ENCODE assay signal across 8 cellular contexts in the genomic region with DNA sequence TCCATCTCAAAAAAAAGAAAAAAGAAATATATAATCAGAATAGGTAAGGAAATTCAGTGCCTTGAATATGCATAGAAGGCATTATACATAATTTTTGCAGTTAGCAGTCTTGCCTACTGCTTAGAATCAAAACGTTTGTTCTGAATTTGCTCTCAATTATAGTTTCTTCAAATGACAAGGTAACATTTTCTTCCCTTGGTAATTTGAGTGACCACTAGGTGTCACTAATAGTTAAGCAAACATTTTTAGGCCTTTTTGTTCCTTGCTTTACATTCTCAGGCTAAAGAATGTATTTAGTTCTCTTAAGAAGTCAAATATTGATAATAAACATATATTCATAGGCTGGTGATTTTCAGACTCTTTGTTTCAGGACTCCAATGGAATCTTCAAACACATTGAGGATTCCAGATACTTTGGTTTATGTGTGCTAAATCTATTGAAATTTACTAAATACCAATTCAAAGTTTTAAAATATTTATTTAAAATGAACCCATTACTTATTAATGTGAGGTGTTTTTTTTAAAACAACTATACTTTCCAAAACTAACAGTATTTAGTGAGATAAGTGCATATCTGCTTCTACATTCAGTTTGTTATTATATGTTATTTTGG. TPM values are rescaled to one million over a fixed set of nuclear protein-coding genes. Genes with fewer than 3 reads are reported as not detected.
DNase-seq lines count a peak whose midpoint lies in the region; ATAC-seq, FAIRE-seq and TF ChIP-seq lines count a peak whose summit lies in the region.

No MANE protein-coding gene starts in this region.

- no peak overlapping the region for H3K27ac Mint-ChIP-seq in naive B cell

- FAIRE-seq in GM19239 (lab: Jason Lieb, UNC), result peak; percentile 86

- ATAC-seq in naive B cell (ENCODE audit: low read depth in 2 of 2) (peak in 1 of 2 donors; percentile 25), HG02571 (IDR thresholded peaks at IDR 0.05; ENCODE audit: unreplicated experiment) (no peak), HG03442 (IDR thresholded peaks at IDR 0.05; ENCODE audit: unreplicated experiment) (no peak)

- H3K4me3 ChIP-seq in coronary artery, result no peak overlapping the region

- peaks cover under 1 to 7% of the 10 kb centered on the region in 2 donors for H3K36me3 Mint-ChIP-seq in naive B cell

- no peaks in the 10 kb centered on the region for H3K9me3 Mint-ChIP-seq in naive B cell

- TF ChIP-seq CTCF in coronary artery (IDR thresholded peaks at IDR 0.05), result peak; percentile 46

- no peak overlapping the region for H3K27ac ChIP-seq in coronary artery

- peak; percentile 18 for DNase-seq in AG20443 (ENCODE audit: low spot score)
- no peak for DNase-seq in GM19239 (ENCODE audit: insufficient read length, low spot score)
- DNase-seq in NCI-H748 (lab: John Stamatoyannopoulos, UW; ENCODE audit: unreplicated experiment), result peak; percentile 61
- DNase-seq in coronary artery (ENCODE audit: low spot score), result no peak
- DNase-seq in naive B cell, result peak; percentile 20
- DNase-seq in activated CD4-positive, alpha-beta T cell treated with anti-CD3 and anti-CD28 coated beads for 4 hours, result no peak

- no peak overlapping the region for H3K4me3 Mint-ChIP-seq in naive B cell

- no peaks in the 10 kb centered on the region for H3K4me1 Mint-ChIP-seq in naive B cell

- no peaks in the 10 kb centered on the region for H3K27me3 Mint-ChIP-seq in naive B cell

RNA-seq across cellular contexts. Expression of a gene that starts 55.0 kb away (rescaled TPM):
- under 1 TPM in 1 of 6 donors, not detected in 5; 0.27 TPM for polyA plus RNA-seq in naive B cell (ENCODE audit: low read depth in 6 of 6)

Comparison
In these comparisons a context has a peak if more than half of its experiments do, and no peak if none do; other contexts are left out.
1. DNase-seq: peak in AG20443 (single experiment), NCI-H748 (single experiment) and naive B cell (single experiment); none in GM19239 (single experiment), coronary artery (single experiment) and activated CD4-positive, alpha-beta T cell treated with anti-CD3 and anti-CD28 coated beads for 4 hours (0 of 2).